ENCODE assay signal across 13 cellular contexts in genomic region chr2:25347205-25347815, GRCh38. TPM values are rescaled to one million over a fixed set of nuclear protein-coding genes. Genes with fewer than 3 reads are reported as not detected.
DNase-seq lines count a peak whose midpoint lies in the region; ATAC-seq and TF ChIP-seq lines count a peak whose summit lies in the region.
"Had no signal": no experiment of that assay in that cellular context is flagged by ENCODE, and none has a peak within 500 bp of the region (broad histone marks: within the 10 kb centered on the region; RNA-seq: fewer than 3 reads in every experiment).

No MANE protein-coding gene starts in this region.

- no TSS peak for BruUV-seq in IMR-90 (replicated peaks; lab: Mats Ljungman, UMichigan)

- peaks cover 3% of the 10 kb centered on the region; the same call in 1 of the 2 replicates for H4K20me1 ChIP-seq in IMR-90 (ENCODE audit: insufficient read depth, low read length)

- H3K4me1 Mint-ChIP-seq in activated naive CD8-positive, alpha-beta T cell (ENCODE audit: low read depth): peaks cover 38% of the 10 kb centered on the region
- peaks cover 17% of the 10 kb centered on the region for H3K4me1 Mint-ChIP-seq in CD14-positive monocyte

- DNase-seq in DMS53 treated with DMSO at 0.1 percent for 48 hours (lab: John Stamatoyannopoulos, UW; ENCODE audit: unreplicated experiment) (peak; percentile 35), IMR-90 (peak; percentile 72), psoas muscle (peak in 1 of 2 donors; percentile 39), middle frontal gyrus (ENCODE audit: extremely low spot score, low spot score) (no peak), CD14-positive monocyte (ENCODE audit: low spot score) (no peak), glomerular visceral epithelial cell (ENCODE audit: extremely low spot score) (no peak), NCI-H226 (no peak)
- DNase-seq: DMS153, NCI-H2107 had no signal

- H3K79me1 ChIP-seq in IMR-90 (ENCODE audit: low read depth in 1 of 2, low read length in 2 of 2): peaks cover 0 to 2% of the 10 kb centered on the region in 2 experiments; a peak in 1 of 4 replicates

- peak overlapping the region; percentile 81 for H3K4me3 Mint-ChIP-seq in activated naive CD8-positive, alpha-beta T cell
- H3K4me3 Mint-ChIP-seq in CD14-positive monocyte: peak overlapping the region in 1 of 2 donors; percentile 43
- H3K4me3 Mint-ChIP-seq: natural killer cell treated with Interleukin-12 subunit alpha and Interleukin-12 subunit beta and Interleukin-15 and Interleukin-18, amount 100 ng/mL, for 72 hours had no signal

- no peak overlapping the region for H2BK20ac ChIP-seq in IMR-90 (ENCODE audit: low read depth, low read length)

- 0 out of 2 replicates have a peak overlapping the region, but pooled peaks have one; percentile 8 for H3K4me2 ChIP-seq in IMR-90 (ENCODE audit: low read depth, low read length)

- H4K8ac ChIP-seq in IMR-90 (ENCODE audit: low read depth in 2 of 2, low read length in 2 of 2): peak overlapping the region in 1 of 2 experiments; percentile 6; a peak in 1 of 4 replicates

- 93% methylated on average over 2 of the region's 7 CpGs; no CpG with 5 or more reads in 1 of the 2 experiments for WGBS in IMR-90 (ENCODE audit: extremely low coverage in 2 of 2, insufficient read length in 1 of 2), 2 experiments
- 62 to 69% (median 63%) methylated on average over 7 of the region's 7 CpGs for WGBS in psoas muscle, 3 donors

- TF ChIP-seq CTCF in IMR-90 (conservative IDR thresholded peaks at IDR 0.05; ENCODE audit: low read depth, low read length): no peak
- TF ChIP-seq CTCF in psoas muscle (IDR thresholded peaks at IDR 0.05): no peak
- TF ChIP-seq CTCF in CD14-positive monocyte (IDR thresholded peaks at IDR 0.05): no peak

- TF ChIP-seq RAD21 in IMR-90 (IDR thresholded peaks at IDR 0.05; ENCODE audit: low read length): no peak

- intact Hi-C loops in IMR-90 (cut with micrococcal nuclease): no loop called here
- intact Hi-C loops in psoas muscle (cut with DNase I): loop anchor here in 1 of 2 donors (10.0 kb wide), 1 partner anchor 177 kb away; no protein-coding TSS in a partner anchor
- intact Hi-C loops in CD14-positive monocyte (cut with micrococcal nuclease): loop anchor here in 1 of 2 donors (10.0 kb wide), 1 partner anchor 73 kb away; no protein-coding TSS in a partner anchor

- H3K36me3 Mint-ChIP-seq in activated naive CD8-positive, alpha-beta T cell: peaks cover 2% of the 10 kb centered on the region
- H3K36me3 Mint-ChIP-seq in CD14-positive monocyte: no peaks in the 10 kb centered on the region
- H3K36me3 Mint-ChIP-seq: natural killer cell treated with Interleukin-12 subunit alpha and Interleukin-12 subunit beta and Interleukin-15 and Interleukin-18, amount 100 ng/mL, for 72 hours had no signal

- H2AK5ac ChIP-seq in IMR-90 (ENCODE audit: low read depth, low read length): peak overlapping the region; percentile 31; the same call in 1 of the 2 replicates

- H3K56ac ChIP-seq in IMR-90 (ENCODE audit: extremely low read depth, insufficient read depth, low read length): no peak overlapping the region

- H3K14ac ChIP-seq in IMR-90 (replicated peaks; ENCODE audit: low read depth, low read length): no peak overlapping the region; the same call in 1 of the 2 replicates

- H4K91ac ChIP-seq in IMR-90 (ENCODE audit: insufficient read depth, low read depth, low read length): no peak overlapping the region

- no peak overlapping the region for H2BK120ac ChIP-seq in IMR-90 (ENCODE audit: low read depth, low read length)

- no peak overlapping the region for H3K4ac ChIP-seq in IMR-90 (ENCODE audit: low read depth, low read length)

- no peak overlapping the region for H2AK9ac ChIP-seq in IMR-90 (replicated peaks; ENCODE audit: low read depth, low read length, poor library complexity)

- H2BK5ac ChIP-seq in IMR-90 (ENCODE audit: low read depth, low read length, poor library complexity, severe bottlenecking): no peak overlapping the region

- POLR2A ChIA-PET in IMR-90 (lab: Charles Lee; ENCODE audit: unreplicated experiment): interaction anchor here (0.6 kb wide), 1 partner anchor 298 kb away, joined by 3 read pairs; no protein-coding TSS in a partner anchor

- H3K27ac ChIP-seq in IMR-90 (ENCODE audit: insufficient read depth, low read length) (no peak overlapping the region), psoas muscle (peak overlapping the region; percentile 9)
- H3K27ac ChIP-seq: HL-60, SK-N-MC had no signal

- peaks cover 12% of the 10 kb centered on the region; the same call in 1 of the 2 replicates for H3K9me1 ChIP-seq in IMR-90 (ENCODE audit: insufficient read depth, low read length)

- H4K5ac ChIP-seq in IMR-90 (ENCODE audit: low read depth, low read length): no peak overlapping the region

- H3K9me3 ChIP-seq in IMR-90 (ENCODE audit: control insufficient read depth, insufficient read depth, low read length): no peaks in the 10 kb centered on the region
- no peaks in the 10 kb centered on the region for H3K9me3 ChIP-seq in psoas muscle

- no peak overlapping the region for H3K18ac ChIP-seq in IMR-90 (ENCODE audit: low read depth, low read length)

- dilution Hi-C loops in IMR-90 (cut with HindIII; ENCODE audit: low sequenced_read_pairs, unreplicated experiment): no loop called here

- TF ChIP-seq POLR2A in IMR-90 (IDR thresholded peaks at IDR 0.05; ENCODE audit: low read depth, low read length): no peak

- no peaks in the 10 kb centered on the region for H3K9me3 Mint-ChIP-seq in activated naive CD8-positive, alpha-beta T cell (ENCODE audit: low read depth)
- peaks cover 5 to 13% (median 9%) of the 10 kb centered on the region in 7 donors for H3K9me3 Mint-ChIP-seq in CD14-positive monocyte
- H3K9me3 Mint-ChIP-seq: natural killer cell treated with Interleukin-12 subunit alpha and Interleukin-12 subunit beta and Interleukin-15 and Interleukin-18, amount 100 ng/mL, for 72 hours had no signal

- H3K4me3 ChIP-seq in IMR-90 (ENCODE audit: insufficient read depth, low read depth, low read length): no peak overlapping the region
- no peak overlapping the region for H3K4me3 ChIP-seq in psoas muscle
- H3K4me3 ChIP-seq: SK-N-MC had no signal

- in situ Hi-C loops in IMR-90 (cut with MboI; ENCODE audit: low sequenced_read_pairs): no loop called here

- H3K27me3 Mint-ChIP-seq in activated naive CD8-positive, alpha-beta T cell: no peaks in the 10 kb centered on the region
- H3K27me3 Mint-ChIP-seq in CD14-positive monocyte (ENCODE audit: low read depth in 3 of 3): peaks cover 17 to 23% (median 21%) of the 10 kb centered on the region in 3 donors

- H3K27ac Mint-ChIP-seq in activated naive CD8-positive, alpha-beta T cell: peak overlapping the region; percentile 95
- no peak overlapping the region for H3K27ac Mint-ChIP-seq in CD14-positive monocyte
- H3K27ac Mint-ChIP-seq: natural killer cell treated with Interleukin-12 subunit alpha and Interleukin-12 subunit beta and Interleukin-15 and Interleukin-18, amount 100 ng/mL, for 72 hours had no signal

- H3K4me1 ChIP-seq in IMR-90 (ENCODE audit: control insufficient read depth, insufficient read depth, low read length) (peaks cover 12% of the 10 kb centered on the region), psoas muscle (peaks cover 10% of the 10 kb centered on the region)

- CTCF ChIA-PET in IMR-90 (lab: Yijun Ruan, JAX): interaction anchor here (0.6 to 1.2 kb wide), 3 partner anchors 15 to 658 kb away, joined by 3 to 6 read pairs (median 3); no protein-coding TSS in a partner anchor

- no peaks in the 10 kb centered on the region for H3K36me3 ChIP-seq in IMR-90 (ENCODE audit: control insufficient read depth, insufficient read depth, low read length)
- no peaks in the 10 kb centered on the region for H3K36me3 ChIP-seq in psoas muscle (ENCODE audit: insufficient read depth in 1 of 2, low read depth in 1 of 2)

- ATAC-seq in IMR-90 (ENCODE audit: low read depth): peak; percentile 21
- peak; percentile 70 to 85 (median 82) for ATAC-seq in psoas muscle

- H3K23ac ChIP-seq in IMR-90 (ENCODE audit: low read depth, low read length): no peak overlapping the region

- no peak overlapping the region for H3K9ac ChIP-seq in IMR-90 (ENCODE audit: low read depth, low read length)

- peak overlapping the region; percentile 19 for H2AFZ ChIP-seq in IMR-90 (replicated peaks; ENCODE audit: low read length, poor library complexity)

- peak overlapping the region; percentile 2; the same call in 1 of the 3 replicates for H2BK15ac ChIP-seq in IMR-90 (ENCODE audit: low read depth, low read length)

- no peaks in the 10 kb centered on the region for H3K27me3 ChIP-seq in IMR-90 (ENCODE audit: control insufficient read depth, insufficient read depth, low read length)
- H3K27me3 ChIP-seq in psoas muscle (ENCODE audit: insufficient read depth in 3 of 3, low read length in 2 of 3): no peaks in the 10 kb centered on the region

TF ChIP-seq in IMR-90, 13 proteins besides CTCF, POLR2A, EP300 and RAD21:
- 0 out of 2 replicates have a peak, but pooled peaks have one; percentile 2 for TF ChIP-seq MAZ (IDR thresholded peaks at IDR 0.05; ENCODE audit: borderline replicate concordance, low read depth, low read length)
- no peak for TF ChIP-seq CHD1 (IDR thresholded peaks at IDR 0.05; ENCODE audit: low read depth, low read length)
- TF ChIP-seq MXI1 (IDR thresholded peaks at IDR 0.05; ENCODE audit: borderline replicate concordance, low read depth, low read length): no peak
- TF ChIP-seq FOS (IDR thresholded peaks at IDR 0.05; ENCODE audit: low read depth, low read length): peak; percentile 54
- TF ChIP-seq USF2 (IDR thresholded peaks at IDR 0.05; ENCODE audit: low read depth, low read length): peak; percentile 71

RNA-seq across cellular contexts. Expression of gene DNMT3A, which starts 5.6 kb away (rescaled TPM):
- total RNA-seq in IMR-90 (2012; rRNA removed) (6.1 and 9.7 TPM in 2 replicates), psoas muscle (10 to 100 TPM; 20.6 to 26.2 (median 21.7) TPM)
- polyA plus RNA-seq in IMR-90 (2012; rRNA removed) (4.4 and 4.5 TPM in 2 replicates), psoas muscle (1 to 10 TPM; 7.1 to 9.9 (median 8.4) TPM), CD14-positive monocyte (1 to 10 TPM; 1.7 to 2.7 TPM)
- 1.4 and 3.9 TPM in 2 replicates for polyA plus RNA-seq in IMR-90 (2012; cell fraction: cytosol; rRNA removed)
- 15.3 and 15.8 TPM in 2 replicates for polyA plus RNA-seq in IMR-90 (2012; cell fraction: nucleus; rRNA removed; ENCODE audit: low replicate concordance)

Comparison
In these comparisons a context has a peak if more than half of its experiments do, and no peak if none do; other contexts are left out.
1. DNase-seq: peak in DMS53 treated with DMSO at 0.1 percent for 48 hours (single experiment) and IMR-90 (single experiment); none in middle frontal gyrus (single experiment), CD14-positive monocyte (single experiment), glomerular visceral epithelial cell (single experiment) and NCI-H226 (single experiment).